18 cellular contexts compared by ENCODE assay signal in genomic region chr20:8234580-8234979, GRCh38.
A peak's percentile ranks its signal among the peaks of the same experiment; 100 is the strongest.
DNase-seq lines count a peak whose midpoint lies in the region; ATAC-seq, FAIRE-seq and TF ChIP-seq lines count a peak whose summit lies in the region.
"Had no signal": no experiment of that assay in that cellular context is flagged by ENCODE, and none has a peak within 500 bp of the region (broad histone marks: within the 10 kb centered on the region; RNA-seq: fewer than 3 reads in every experiment).

No MANE protein-coding gene starts in this region.

- peak overlapping the region in 1 of 11 experiments; percentile 4; a peak in 2 of 22 replicates for H3K9ac ChIP-seq in BLaER1 treated with 17β-estradiol and CSF1 and Interleukin-3, amounts not matched to agents 10 nM and 100 nM

- H3K27ac ChIP-seq in BLaER1 treated with 17β-estradiol and CSF1 and Interleukin-3, amounts not matched to agents 10 nM and 100 nM, result peak overlapping the region in 6 of 11 experiments; percentile 0 to 48 (median 27); a peak in 6 of 22 replicates
- H3K27ac ChIP-seq in pancreas, result no peak overlapping the region
- H3K27ac ChIP-seq: PC-9 had no signal

- DNase-seq in fibroblast of the aortic adventitia (ENCODE audit: low read depth) (peak; percentile 81), pancreas (no peak), left lobe of liver (ENCODE audit: low spot score) (no peak)
- DNase-seq in activated CD4-positive, alpha-beta T cell treated with anti-CD3 and anti-CD28 coated beads, Interleukin-2, amount 50 U/mL, for 4 hours, result no peak
- no peak for DNase-seq in central memory CD4-positive, alpha-beta T cell
- DNase-seq: CD4-positive, CD25-positive, alpha-beta regulatory T cell; DMS53; NCI-H1048; NCI-H69; PC-9 had no signal

- peak overlapping the region in 2 of 10 experiments; percentile 13 to 15; a peak in 2 of 20 replicates for H3K4me3 ChIP-seq in BLaER1 treated with 17β-estradiol and CSF1 and Interleukin-3, amounts not matched to agents 10 nM and 100 nM
- H3K4me3 ChIP-seq in fibroblast of the aortic adventitia (ENCODE audit: low read depth, low read length) (no peak overlapping the region), pancreas (no peak overlapping the region)
- H3K4me3 ChIP-seq: GM12878, K562, PC-9 had no signal

- 72 to 79% methylated on average over 2 of the region's 2 CpGs for whole genome bisulfite sequencing in pancreas, 2 donors

- H3K36me3 ChIP-seq in BLaER1 treated with 17β-estradiol and CSF1 and Interleukin-3, amounts not matched to agents 10 nM and 100 nM, result 0 out of 22 replicates have a peak, but pooled peaks cover 0 to 3% (median 0%) of the 10 kb centered on the region in 11 experiments
- H3K36me3 ChIP-seq in pancreas, result no peaks in the 10 kb centered on the region

- intact Hi-C loops in pancreas (cut with DNase I), result no loop called here

- H4K20me1 ChIP-seq in BLaER1 treated with 17β-estradiol and CSF1 and Interleukin-3, amounts not matched to agents 10 nM and 100 nM, result no peaks in the 10 kb centered on the region

- no peaks in the 10 kb centered on the region for H3K27me3 ChIP-seq in BLaER1 treated with 17β-estradiol and CSF1 and Interleukin-3, amounts not matched to agents 10 nM and 100 nM
- no peaks in the 10 kb centered on the region for H3K27me3 ChIP-seq in pancreas

- ATAC-seq in SK-N-SH treated with all-trans-retinoic acid at 6 μM for 48 hours (peak; percentile 53), pancreas (no peak), left lobe of liver (no peak), HG02642 (IDR thresholded peaks at IDR 0.05; ENCODE audit: poor library complexity, unreplicated experiment) (no peak)
- ATAC-seq: GM12878, HCT116, K562 had no signal

- peaks cover 0 to 7% (median 0%) of the 10 kb centered on the region in 11 experiments; a peak in 2 of 22 replicates for H3K9me3 ChIP-seq in BLaER1 treated with 17β-estradiol and CSF1 and Interleukin-3, amounts not matched to agents 10 nM and 100 nM (replicated peaks in 1 of 11)
- no peaks in the 10 kb centered on the region for H3K9me3 ChIP-seq in pancreas

- peaks cover 0 to 54% (median 34%) of the 10 kb centered on the region in 10 experiments; a peak in 13 of 20 replicates for H3K4me1 ChIP-seq in BLaER1 treated with 17β-estradiol and CSF1 and Interleukin-3, amounts not matched to agents 10 nM and 100 nM
- H3K4me1 ChIP-seq in pancreas, result peaks cover 17 to 21% (median 20%) of the 10 kb centered on the region in 3 donors

- peak; percentile 29 for FAIRE-seq in pancreas (lab: Jason Lieb, UNC)
- FAIRE-seq: GM12878, GM18507, HTR-8/SVneo, K562 had no signal

- H3K4me2 ChIP-seq in BLaER1 treated with 17β-estradiol and CSF1 and Interleukin-3, amounts not matched to agents 10 nM and 100 nM, result peak overlapping the region in 8 of 11 experiments; percentile 36 to 76 (median 56); a peak in 16 of 22 replicates
- H3K4me2 ChIP-seq: PC-9 had no signal

- TF ChIP-seq CTCF in fibroblast of the aortic adventitia (IDR thresholded peaks at IDR 0.05; ENCODE audit: insufficient read depth, low read length) (no peak), pancreas (IDR thresholded peaks at IDR 0.05) (no peak)

TF ChIP-seq in SK-N-SH treated with all-trans-retinoic acid at 6 μM for 48 hours, 23 proteins besides CTCF, POLR2A, EP300 and RAD21 (continues in another document):
- TF ChIP-seq ZC3H10 (CRISPR knock-in tag; IDR thresholded peaks at IDR 0.05) (no peak), ZFP3 (CRISPR knock-in tag; IDR thresholded peaks at IDR 0.05) (no peak), RARB (CRISPR knock-in tag; IDR thresholded peaks at IDR 0.05) (no peak), ZFP30 (CRISPR knock-in tag; IDR thresholded peaks at IDR 0.05) (no peak), GLIS3 (CRISPR knock-in tag; IDR thresholded peaks at IDR 0.05) (no peak), CSRNP3 (CRISPR knock-in tag; IDR thresholded peaks at IDR 0.05) (no peak), ISL1 (CRISPR knock-in tag; IDR thresholded peaks at IDR 0.05) (no peak), POU6F1 (CRISPR knock-in tag; IDR thresholded peaks at IDR 0.05; ENCODE audit: borderline replicate concordance, low read depth) (no peak), ZNF8 (CRISPR knock-in tag; IDR thresholded peaks at IDR 0.05) (no peak), OSR1 (CRISPR knock-in tag; IDR thresholded peaks at IDR 0.05) (no peak), TSHZ2 (CRISPR knock-in tag; IDR thresholded peaks at IDR 0.05) (no peak), ZNF565 (CRISPR knock-in tag; conservative IDR thresholded peaks at IDR 0.05; ENCODE audit: low read depth) (no peak), PATZ1 (CRISPR knock-in tag; IDR thresholded peaks at IDR 0.05; ENCODE audit: borderline replicate concordance) (no peak), TCF4 (CRISPR knock-in tag; IDR thresholded peaks at IDR 0.05; ENCODE audit: borderline replicate concordance) (no peak), CREB5 (CRISPR knock-in tag; IDR thresholded peaks at IDR 0.05; ENCODE audit: low read depth) (no peak), ZNF70 (CRISPR knock-in tag; IDR thresholded peaks at IDR 0.05) (no peak)

Comparison
In these comparisons a context has a peak if more than half of its experiments do, and no peak if none do; other contexts are left out.
1. H3K27ac ChIP-seq: peak in BLaER1 treated with 17β-estradiol and CSF1 and Interleukin-3, amounts not matched to agents 10 nM and 100 nM (6 of 11); none in pancreas (0 of 4).